In the genomic region with DNA sequence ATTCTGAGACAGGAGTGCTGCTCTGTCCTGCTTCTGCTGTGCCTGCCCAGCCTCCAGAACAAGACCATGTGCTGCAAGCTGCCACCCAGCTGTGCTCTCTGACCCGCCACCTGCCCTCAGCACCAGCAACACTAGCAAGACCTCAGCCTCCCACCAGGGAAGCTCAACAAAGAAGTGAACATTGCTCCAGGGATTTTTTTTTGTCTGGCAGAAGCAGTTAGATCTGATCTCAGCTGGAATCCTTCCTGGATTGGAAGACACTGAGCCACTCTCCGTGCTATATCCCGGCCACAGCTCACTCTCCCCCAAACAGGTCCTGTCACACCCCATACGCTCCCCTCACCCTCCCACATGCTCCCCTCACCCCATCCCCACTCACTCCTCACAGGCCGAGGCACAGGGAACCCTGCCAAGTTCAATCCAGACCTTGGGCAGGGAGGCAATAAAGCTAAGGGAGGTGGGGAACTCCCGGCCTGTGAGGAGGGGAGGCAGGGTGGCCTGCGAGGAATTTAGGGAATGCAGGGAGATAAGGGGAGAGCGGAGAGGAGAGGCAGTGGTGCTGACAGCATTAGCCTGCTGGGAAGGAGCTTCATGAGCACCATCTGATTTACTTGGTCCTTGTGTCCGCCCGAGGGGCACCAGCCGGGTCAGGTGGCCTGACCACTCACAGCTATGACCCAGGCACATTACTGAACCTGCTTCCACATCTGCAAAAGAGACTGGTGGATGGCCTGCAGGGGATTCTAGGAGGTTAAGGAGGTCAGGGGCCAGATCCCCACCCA, we compare ENCODE assay signal across 10 cellular contexts. TPM values are rescaled to one million over a fixed set of nuclear protein-coding genes. Genes with fewer than 3 reads are reported as not detected.
A peak's percentile ranks its signal among the peaks of the same experiment; 100 is the strongest.
DNase-seq lines count a peak whose midpoint lies in the region; ATAC-seq, FAIRE-seq and TF ChIP-seq lines count a peak whose summit lies in the region.
"Had no signal": no experiment of that assay in that cellular context is flagged by ENCODE, and none has a peak within 500 bp of the region (broad histone marks: within the 10 kb centered on the region; RNA-seq: fewer than 3 reads in every experiment).

No MANE protein-coding gene starts in this region.

- no peak for DNase-seq in activated naive CD4-positive, alpha-beta T cell treated with Interleukin-2 at 50 U/mL for 16 hours
- DNase-seq in bronchial epithelial cell (ENCODE audit: low read depth) (peak; percentile 18), aorta (peak in 1 of 2 donors; percentile 56), cortex of kidney (lab: John Stamatoyannopoulos, UW) (no peak)
- DNase-seq in activated effector memory CD4-positive, alpha-beta T cell treated with anti-CD3 and anti-CD28 coated beads, Interleukin-2, amount 50 U/mL, for 16 hours = no peak

- WGBS in liver = 42% methylated on average over 11 of the region's 11 CpGs
- WGBS in aorta, 2 donors = 19 to 27% methylated on average over 11 of the region's 11 CpGs

- H3K4me3 ChIP-seq in bronchial epithelial cell (ENCODE audit: low read depth, low read length) = no peak overlapping the region
- H3K4me3 ChIP-seq in liver (ENCODE audit: low read depth in 1 of 3, low read length in 3 of 3) = no peak overlapping the region
- no peak overlapping the region for H3K4me3 ChIP-seq in aorta (ENCODE audit: low read length in 2 of 2)

- H3K36me3 ChIP-seq in bronchial epithelial cell (ENCODE audit: control insufficient read depth, insufficient read depth, low read length) (no peaks in the 10 kb centered on the region), liver (ENCODE audit: control insufficient read depth in 4 of 4, insufficient read depth in 3 of 4, low read depth in 1 of 4, low read length in 3 of 4) (peaks cover 0 to 2% (median 0%) of the 10 kb centered on the region in 4 donors), aorta (ENCODE audit: control insufficient read depth in 1 of 2, insufficient read depth in 2 of 2, low read length in 1 of 2) (no peaks in the 10 kb centered on the region)

- ATAC-seq in aorta (ENCODE audit: low FRiP score) (peak; percentile 1), HG03139 (IDR thresholded peaks at IDR 0.05; ENCODE audit: unreplicated experiment) (no peak)

- H3K27me3 Mint-ChIP-seq in activated naive CD4-positive, alpha-beta T cell treated with anti-CD3 and anti-CD28 coated beads, Interleukin-2, amount 50 U/mL, for 24 hours = no peaks in the 10 kb centered on the region
- H3K27me3 Mint-ChIP-seq: stimulated activated naive CD8-positive, alpha-beta T cell treated with anti-CD3 and anti-CD28 coated beads, Interleukin-15, Interleukin-2, amounts not matched to agents 100 ng/mL and 50 ng/mL, for 24 hours had no signal

- H3K27ac ChIP-seq in liver (ENCODE audit: low read depth in 1 of 2, low read length in 2 of 2) (peak overlapping the region; percentile 55 to 63), aorta (ENCODE audit: low read depth in 1 of 2, low read length in 2 of 2) (no peak overlapping the region)

- FAIRE-seq in bronchial epithelial cell (lab: Jason Lieb, UNC) = no peak
- FAIRE-seq: endothelial cell of umbilical vein had no signal

- no peaks in the 10 kb centered on the region for H3K9me3 ChIP-seq in liver (ENCODE audit: control insufficient read depth in 4 of 4, low read length in 3 of 4)
- H3K9me3 ChIP-seq in aorta (ENCODE audit: control insufficient read depth, low read length) = no peaks in the 10 kb centered on the region

- no peaks in the 10 kb centered on the region for H3K36me3 Mint-ChIP-seq in activated naive CD4-positive, alpha-beta T cell treated with anti-CD3 and anti-CD28 coated beads, Interleukin-2, amount 50 U/mL, for 24 hours

- no peaks in the 10 kb centered on the region for H3K9me3 Mint-ChIP-seq in activated naive CD4-positive, alpha-beta T cell treated with anti-CD3 and anti-CD28 coated beads, Interleukin-2, amount 50 U/mL, for 24 hours
- H3K9me3 Mint-ChIP-seq: stimulated activated naive CD8-positive, alpha-beta T cell treated with anti-CD3 and anti-CD28 coated beads, Interleukin-15, Interleukin-2, amounts not matched to agents 100 ng/mL and 50 ng/mL, for 24 hours had no signal

- TF ChIP-seq RAD21 in liver (IDR thresholded peaks at IDR 0.05) = peak in 1 of 2 donors; percentile 34

- no peaks in the 10 kb centered on the region for H3K27me3 ChIP-seq in bronchial epithelial cell (ENCODE audit: control insufficient read depth, insufficient read depth, low read length)
- H3K27me3 ChIP-seq in liver (ENCODE audit: control insufficient read depth in 4 of 4, insufficient read depth in 4 of 4, low read length in 3 of 4) = no peaks in the 10 kb centered on the region
- no peaks in the 10 kb centered on the region for H3K27me3 ChIP-seq in aorta (ENCODE audit: control insufficient read depth in 1 of 2, insufficient read depth in 2 of 2, low read length in 1 of 2)

- intact Hi-C loops in aorta (cut with DNase I) = no loop called here

- TF ChIP-seq CTCF in bronchial epithelial cell (IDR thresholded peaks at IDR 0.05; ENCODE audit: insufficient read depth, low read length, severe bottlenecking) = no peak
- no peak for TF ChIP-seq CTCF in liver (IDR thresholded peaks at IDR 0.05; ENCODE audit: low read depth, low read length, missing input control)

- peak overlapping the region in 1 of 2 donors; percentile 23 for H3K9ac ChIP-seq in liver (ENCODE audit: low read depth in 1 of 2, low read length in 2 of 2)

- peak overlapping the region; percentile 35 for H3K27ac Mint-ChIP-seq in activated naive CD4-positive, alpha-beta T cell treated with anti-CD3 and anti-CD28 coated beads, Interleukin-2, amount 50 U/mL, for 24 hours
- H3K27ac Mint-ChIP-seq: stimulated activated naive CD8-positive, alpha-beta T cell treated with anti-CD3 and anti-CD28 coated beads, Interleukin-15, Interleukin-2, amounts not matched to agents 100 ng/mL and 50 ng/mL, for 24 hours had no signal

- peaks cover 42 to 88% (median 77%) of the 10 kb centered on the region in 4 donors for H3K4me1 ChIP-seq in liver (ENCODE audit: control insufficient read depth in 4 of 4, insufficient read depth in 4 of 4, low read length in 3 of 4)
- H3K4me1 ChIP-seq in aorta (ENCODE audit: control insufficient read depth in 1 of 2, insufficient read depth in 2 of 2, low read length in 2 of 2) = no peaks in the 10 kb centered on the region

- no peak overlapping the region for H3K4me3 Mint-ChIP-seq in activated naive CD4-positive, alpha-beta T cell treated with anti-CD3 and anti-CD28 coated beads, Interleukin-2, amount 50 U/mL, for 24 hours
- H3K4me3 Mint-ChIP-seq: stimulated activated naive CD8-positive, alpha-beta T cell treated with anti-CD3 and anti-CD28 coated beads, Interleukin-15, Interleukin-2, amounts not matched to agents 100 ng/mL and 50 ng/mL, for 24 hours had no signal

- peaks cover 3% of the 10 kb centered on the region for H3K4me1 Mint-ChIP-seq in activated naive CD4-positive, alpha-beta T cell treated with anti-CD3 and anti-CD28 coated beads, Interleukin-2, amount 50 U/mL, for 24 hours

TF ChIP-seq in liver, 16 proteins besides CTCF, POLR2A, EP300 and RAD21 (continues in another document):
- TF ChIP-seq GABPA (IDR thresholded peaks at IDR 0.05 in 1 of 2, conservative IDR thresholded peaks at IDR 0.05 in 1 of 2) (no peak), YY1 (IDR thresholded peaks at IDR 0.05) (no peak), RXRA (IDR thresholded peaks at IDR 0.05) (peak in 1 of 2 donors; percentile 65), EGR1 (IDR thresholded peaks at IDR 0.05; ENCODE audit: low read depth in 2 of 2) (no peak), TAF1 (conservative IDR thresholded peaks at IDR 0.05) (no peak), NR2F2 (IDR thresholded peaks at IDR 0.05) (no peak), FOXA1 (IDR thresholded peaks at IDR 0.05) (no peak), FOXA2 (IDR thresholded peaks at IDR 0.05) (no peak), SP1 (IDR thresholded peaks at IDR 0.05) (peak; percentile 31), JUND (IDR thresholded peaks at IDR 0.05) (no peak), HNF4G (IDR thresholded peaks at IDR 0.05) (no peak), HNF4A (conservative IDR thresholded peaks at IDR 0.05) (peak in 1 of 2 donors; percentile 69)
- TF ChIP-seq, protein P1, sequence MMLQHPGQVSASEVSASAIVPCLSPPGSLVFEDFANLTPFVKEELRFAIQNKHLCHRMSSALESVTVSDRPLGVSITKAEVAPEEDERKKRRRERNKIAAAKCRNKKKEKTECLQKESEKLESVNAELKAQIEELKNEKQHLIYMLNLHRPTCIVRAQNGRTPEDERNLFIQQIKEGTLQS (IDR thresholded peaks at IDR 0.05) = no peak
- TF ChIP-seq, protein P2, sequence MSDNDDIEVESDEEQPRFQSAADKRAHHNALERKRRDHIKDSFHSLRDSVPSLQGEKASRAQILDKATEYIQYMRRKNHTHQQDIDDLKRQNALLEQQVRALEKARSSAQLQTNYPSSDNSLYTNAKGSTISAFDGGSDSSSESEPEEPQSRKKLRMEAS (IDR thresholded peaks at IDR 0.05) = no peak
- TF ChIP-seq, protein P3, sequence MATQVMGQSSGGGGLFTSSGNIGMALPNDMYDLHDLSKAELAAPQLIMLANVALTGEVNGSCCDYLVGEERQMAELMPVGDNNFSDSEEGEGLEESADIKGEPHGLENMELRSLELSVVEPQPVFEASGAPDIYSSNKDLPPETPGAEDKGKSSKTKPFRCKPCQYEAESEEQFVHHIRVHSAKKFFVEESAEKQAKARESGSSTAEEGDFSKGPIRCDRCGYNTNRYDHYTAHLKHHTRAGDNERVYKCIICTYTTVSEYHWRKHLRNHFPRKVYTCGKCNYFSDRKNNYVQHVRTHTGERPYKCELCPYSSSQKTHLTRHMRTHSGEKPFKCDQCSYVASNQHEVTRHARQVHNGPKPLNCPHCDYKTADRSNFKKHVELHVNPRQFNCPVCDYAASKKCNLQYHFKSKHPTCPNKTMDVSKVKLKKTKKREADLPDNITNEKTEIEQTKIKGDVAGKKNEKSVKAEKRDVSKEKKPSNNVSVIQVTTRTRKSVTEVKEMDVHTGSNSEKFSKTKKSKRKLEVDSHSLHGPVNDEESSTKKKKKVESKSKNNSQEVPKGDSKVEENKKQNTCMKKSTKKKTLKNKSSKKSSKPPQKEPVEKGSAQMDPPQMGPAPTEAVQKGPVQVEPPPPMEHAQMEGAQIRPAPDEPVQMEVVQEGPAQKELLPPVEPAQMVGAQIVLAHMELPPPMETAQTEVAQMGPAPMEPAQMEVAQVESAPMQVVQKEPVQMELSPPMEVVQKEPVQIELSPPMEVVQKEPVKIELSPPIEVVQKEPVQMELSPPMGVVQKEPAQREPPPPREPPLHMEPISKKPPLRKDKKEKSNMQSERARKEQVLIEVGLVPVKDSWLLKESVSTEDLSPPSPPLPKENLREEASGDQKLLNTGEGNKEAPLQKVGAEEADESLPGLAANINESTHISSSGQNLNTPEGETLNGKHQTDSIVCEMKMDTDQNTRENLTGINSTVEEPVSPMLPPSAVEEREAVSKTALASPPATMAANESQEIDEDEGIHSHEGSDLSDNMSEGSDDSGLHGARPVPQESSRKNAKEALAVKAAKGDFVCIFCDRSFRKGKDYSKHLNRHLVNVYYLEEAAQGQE (IDR thresholded peaks at IDR 0.05) = no peak

RNA-seq across cellular contexts. Expression of a gene that starts 29.7 kb away (rescaled TPM):
- 24.8 and 26.6 TPM in 2 replicates for total RNA-seq in bronchial epithelial cell
- 10 to 100 TPM in 1 of 2 donors, 1 to 10 TPM in 1; 7.1 to 12.1 TPM for total RNA-seq in liver
- polyA plus RNA-seq in liver = 10 to 100 TPM in 1 of 2 donors, 1 to 10 TPM in 1; 4.0 to 23.9 TPM
- 1 to 10 TPM; 6.4 to 7.6 TPM for total RNA-seq in aorta
- polyA plus RNA-seq in aorta = 1 to 10 TPM; 1.2 to 8.1 TPM

Comparison
In these comparisons a context has a peak if more than half of its experiments do, and no peak if none do; other contexts are left out.
1. H3K27ac ChIP-seq: peak in liver (2 of 2); none in aorta (0 of 2).